In the genomic region with DNA sequence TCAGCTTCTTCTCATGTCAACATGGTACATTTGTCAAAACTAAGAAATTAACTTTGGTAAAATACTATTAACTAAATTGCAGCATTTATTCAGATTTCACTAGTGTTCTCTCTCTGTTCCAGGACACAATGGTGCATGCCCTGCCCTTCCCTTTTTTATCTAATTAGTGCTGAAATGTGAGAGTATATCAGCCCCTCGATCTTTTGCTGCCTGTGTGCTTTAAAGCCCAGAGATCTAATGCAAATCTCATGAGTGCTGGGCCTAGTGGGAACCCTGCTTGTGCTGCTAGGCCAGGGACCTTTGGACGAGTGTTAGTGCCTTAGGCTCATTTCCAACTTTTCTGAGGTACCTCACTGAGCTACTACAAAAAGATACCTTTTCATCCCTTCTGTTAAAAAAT, we compare ENCODE assay signal across 1 cellular context.
TF ChIP-seq lines count a peak whose summit lies in the region.

No MANE protein-coding gene starts in this region.

TF ChIP-seq in GM23338, 12 proteins besides CTCF, POLR2A, EP300 and RAD21 (continued from another document):
- TF ChIP-seq, protein P1, sequence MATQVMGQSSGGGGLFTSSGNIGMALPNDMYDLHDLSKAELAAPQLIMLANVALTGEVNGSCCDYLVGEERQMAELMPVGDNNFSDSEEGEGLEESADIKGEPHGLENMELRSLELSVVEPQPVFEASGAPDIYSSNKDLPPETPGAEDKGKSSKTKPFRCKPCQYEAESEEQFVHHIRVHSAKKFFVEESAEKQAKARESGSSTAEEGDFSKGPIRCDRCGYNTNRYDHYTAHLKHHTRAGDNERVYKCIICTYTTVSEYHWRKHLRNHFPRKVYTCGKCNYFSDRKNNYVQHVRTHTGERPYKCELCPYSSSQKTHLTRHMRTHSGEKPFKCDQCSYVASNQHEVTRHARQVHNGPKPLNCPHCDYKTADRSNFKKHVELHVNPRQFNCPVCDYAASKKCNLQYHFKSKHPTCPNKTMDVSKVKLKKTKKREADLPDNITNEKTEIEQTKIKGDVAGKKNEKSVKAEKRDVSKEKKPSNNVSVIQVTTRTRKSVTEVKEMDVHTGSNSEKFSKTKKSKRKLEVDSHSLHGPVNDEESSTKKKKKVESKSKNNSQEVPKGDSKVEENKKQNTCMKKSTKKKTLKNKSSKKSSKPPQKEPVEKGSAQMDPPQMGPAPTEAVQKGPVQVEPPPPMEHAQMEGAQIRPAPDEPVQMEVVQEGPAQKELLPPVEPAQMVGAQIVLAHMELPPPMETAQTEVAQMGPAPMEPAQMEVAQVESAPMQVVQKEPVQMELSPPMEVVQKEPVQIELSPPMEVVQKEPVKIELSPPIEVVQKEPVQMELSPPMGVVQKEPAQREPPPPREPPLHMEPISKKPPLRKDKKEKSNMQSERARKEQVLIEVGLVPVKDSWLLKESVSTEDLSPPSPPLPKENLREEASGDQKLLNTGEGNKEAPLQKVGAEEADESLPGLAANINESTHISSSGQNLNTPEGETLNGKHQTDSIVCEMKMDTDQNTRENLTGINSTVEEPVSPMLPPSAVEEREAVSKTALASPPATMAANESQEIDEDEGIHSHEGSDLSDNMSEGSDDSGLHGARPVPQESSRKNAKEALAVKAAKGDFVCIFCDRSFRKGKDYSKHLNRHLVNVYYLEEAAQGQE (IDR thresholded peaks at IDR 0.05; ENCODE audit: unreplicated experiment): no peak
- no peak for TF ChIP-seq JUNB (IDR thresholded peaks at IDR 0.05; ENCODE audit: unreplicated experiment)
- no peak for TF ChIP-seq ZNF331 (CRISPR knock-in tag; IDR thresholded peaks at IDR 0.05; ENCODE audit: low read depth)
- no peak for TF ChIP-seq STAT1 (IDR thresholded peaks at IDR 0.05; ENCODE audit: unreplicated experiment)
- TF ChIP-seq NANOG (IDR thresholded peaks at IDR 0.05; ENCODE audit: borderline replicate concordance): no peak
